Comparison of ENCODE assay signal across 14 cellular contexts in genomic region chr14:93759781-93760307, GRCh38. TPM values are rescaled to one million over a fixed set of nuclear protein-coding genes. Genes with fewer than 3 reads are reported as not detected.
DNase-seq lines count a peak whose midpoint lies in the region; ATAC-seq, FAIRE-seq and TF ChIP-seq lines count a peak whose summit lies in the region.
"Had no signal": no experiment of that assay in that cellular context is flagged by ENCODE, and none has a peak within 500 bp of the region (broad histone marks: within the 10 kb centered on the region; RNA-seq: fewer than 3 reads in every experiment).

No MANE protein-coding gene starts in this region.

- H3K9ac ChIP-seq in liver (ENCODE audit: low read depth in 1 of 2, low read length in 2 of 2), result no peak overlapping the region

- FAIRE-seq in H54 (lab: Jason Lieb, UNC), result no peak
- FAIRE-seq: GM18507 had no signal

- no peaks in the 10 kb centered on the region for H4K20me1 ChIP-seq in osteoblast (ENCODE audit: insufficient read depth, low read length)

- H3K27ac Mint-ChIP-seq in WTC11, result no peak overlapping the region
- H3K27ac Mint-ChIP-seq: GM23338 had no signal

- no peaks in the 10 kb centered on the region for H3K9me3 Mint-ChIP-seq in WTC11
- H3K9me3 Mint-ChIP-seq: GM23338 had no signal

- no peak for TF ChIP-seq RAD21 in liver (IDR thresholded peaks at IDR 0.05)

- DNase-seq in NCI-H2171 (lab: John Stamatoyannopoulos, UW) (peak; percentile 57), cerebellar cortex (ENCODE audit: low spot score) (peak; percentile 71), superior temporal gyrus (ENCODE audit: extremely low spot score) (peak; percentile 48), NCI-H2029 treated with DMSO at 0.1 percent for 48 hours (lab: John Stamatoyannopoulos, UW) (no peak), osteoblast (ENCODE audit: insufficient read length, low spot score, missing footprints) (no peak), WTC11 (ENCODE audit: low spot score) (no peak), H54 (ENCODE audit: insufficient read length, low spot score) (no peak)
- DNase-seq: activated T-cell treated with anti-CD3 and anti-CD28 coated beads, Interleukin-2, amount 50 U/mL, for 1 hour had no signal

- H3K9me3 ChIP-seq in liver (ENCODE audit: control insufficient read depth in 4 of 4, low read length in 3 of 4) (no peaks in the 10 kb centered on the region), osteoblast (ENCODE audit: low read depth, low read length) (no peaks in the 10 kb centered on the region)

- H3K4me2 ChIP-seq in osteoblast (ENCODE audit: insufficient read depth, low read length), result no peak overlapping the region
- H3K4me2 ChIP-seq: GM23338 had no signal

- no peaks in the 10 kb centered on the region for H3K79me2 ChIP-seq in osteoblast (ENCODE audit: insufficient read depth, low read length)

- no peak for TF ChIP-seq POLR2A in H54 (IDR thresholded peaks at IDR 0.05; ENCODE audit: low read depth, low read length)

- 21% methylated on average over 14 of the region's 14 CpGs for WGBS in liver

- no peak for ATAC-seq in WTC11
- ATAC-seq: GM23338 had no signal

- CTCF ChIA-PET in WTC11 (lab: Charles Lee), result no interaction called here

- H3K27me3 Mint-ChIP-seq in WTC11 (ENCODE audit: low read depth), result no peaks in the 10 kb centered on the region

- POLR2A ChIA-PET in WTC11 (lab: Charles Lee), result no interaction called here

- TF ChIP-seq CTCF in liver (IDR thresholded peaks at IDR 0.05; ENCODE audit: low read depth, low read length, missing input control) (no peak), osteoblast (IDR thresholded peaks at IDR 0.05; ENCODE audit: extremely low read depth, low read depth, low read length) (no peak), WTC11 (IDR thresholded peaks at IDR 0.05) (no peak)

- no peak overlapping the region for H2AFZ ChIP-seq in osteoblast (ENCODE audit: low read length)
- H2AFZ ChIP-seq: GM23338 had no signal

- peaks cover 15% of the 10 kb centered on the region for H3K4me1 Mint-ChIP-seq in WTC11

- H3K4me3 Mint-ChIP-seq in WTC11, result no peak overlapping the region
- H3K4me3 Mint-ChIP-seq: GM23338 had no signal

- H3K27me3 ChIP-seq in liver (ENCODE audit: control insufficient read depth in 4 of 4, insufficient read depth in 4 of 4, low read length in 3 of 4), result no peaks in the 10 kb centered on the region
- peaks cover 8% of the 10 kb centered on the region for H3K27me3 ChIP-seq in osteoblast (ENCODE audit: insufficient read depth, low read length)

- H3K4me1 ChIP-seq in liver (ENCODE audit: control insufficient read depth in 4 of 4, insufficient read depth in 4 of 4, low read length in 3 of 4) (peaks cover 0 to 14% (median 10%) of the 10 kb centered on the region in 4 donors), osteoblast (ENCODE audit: insufficient read depth, low read length) (peaks cover 13% of the 10 kb centered on the region)

- H3K36me3 Mint-ChIP-seq in WTC11, result no peaks in the 10 kb centered on the region

- H3K27ac ChIP-seq in liver (ENCODE audit: low read depth in 1 of 2, low read length in 2 of 2) (no peak overlapping the region), osteoblast (ENCODE audit: low read depth, low read length) (no peak overlapping the region)

- no peak overlapping the region for H3K4me3 ChIP-seq in liver (ENCODE audit: low read depth in 1 of 3, low read length in 3 of 3)
- no peak overlapping the region for H3K4me3 ChIP-seq in osteoblast (ENCODE audit: insufficient read depth, low read length)
- H3K4me3 ChIP-seq: GM23338 had no signal

- H3K36me3 ChIP-seq in liver (ENCODE audit: control insufficient read depth in 4 of 4, insufficient read depth in 3 of 4, low read depth in 1 of 4, low read length in 3 of 4), result no peaks in the 10 kb centered on the region
- no peaks in the 10 kb centered on the region for H3K36me3 ChIP-seq in osteoblast (ENCODE audit: insufficient read depth, low read length)

TF ChIP-seq in liver, 16 proteins besides CTCF, POLR2A, EP300 and RAD21:
- peak; percentile 86 for TF ChIP-seq NR2F2 (IDR thresholded peaks at IDR 0.05)
- no peak for TF ChIP-seq GABPA (IDR thresholded peaks at IDR 0.05 in 1 of 2, conservative IDR thresholded peaks at IDR 0.05 in 1 of 2)
- peak; percentile 68 to 77 for TF ChIP-seq RXRA (IDR thresholded peaks at IDR 0.05)
- no peak for TF ChIP-seq EGR1 (IDR thresholded peaks at IDR 0.05; ENCODE audit: low read depth in 2 of 2)
- no peak for TF ChIP-seq MAX (IDR thresholded peaks at IDR 0.05)
- no peak for TF ChIP-seq FOXA1 (IDR thresholded peaks at IDR 0.05)
- TF ChIP-seq TAF1 (conservative IDR thresholded peaks at IDR 0.05), result no peak
- TF ChIP-seq SP1 (IDR thresholded peaks at IDR 0.05), result peak; percentile 70
- TF ChIP-seq HNF4A (conservative IDR thresholded peaks at IDR 0.05), result peak; percentile 67 to 74
- TF ChIP-seq REST (IDR thresholded peaks at IDR 0.05), result no peak

TF ChIP-seq in WTC11, 78 proteins besides CTCF, POLR2A, EP300 and RAD21:
- no peak for TF ChIP-seq AR (CRISPR knock-in tag; IDR thresholded peaks at IDR 0.05)
- no peak for TF ChIP-seq ZNF281 (CRISPR knock-in tag; IDR thresholded peaks at IDR 0.05)
TF ChIP-seq in WTC11: peak in this region for 0.

RNA-seq across cellular contexts. Expression of gene PRIMA1, which starts 28.4 kb away (rescaled TPM):
- under 1 TPM in 1 of 2 donors, not detected in 1; 0.08 TPM for total RNA-seq in liver
- under 1 TPM; 0.13 to 0.38 TPM for polyA plus RNA-seq in liver
- not detected in 2 replicates for total RNA-seq in osteoblast
- 3.9 to 4.9 TPM (median 4.1 TPM) in 3 replicates for total RNA-seq in WTC11 (2021)
- total RNA-seq: chondrocyte, glomerular endothelial cell, LHCN-M2 had no signal

Comparison
In these comparisons a context has a peak if more than half of its experiments do, and no peak if none do; other contexts are left out.
1. DNase-seq: peak in NCI-H2171 (single experiment), cerebellar cortex (single experiment) and superior temporal gyrus (single experiment); none in NCI-H2029 treated with DMSO at 0.1 percent for 48 hours (single experiment), osteoblast (single experiment), WTC11 (single experiment) and H54 (single experiment).